Comparison of ENCODE assay signal across 8 cellular contexts in the genomic region with DNA sequence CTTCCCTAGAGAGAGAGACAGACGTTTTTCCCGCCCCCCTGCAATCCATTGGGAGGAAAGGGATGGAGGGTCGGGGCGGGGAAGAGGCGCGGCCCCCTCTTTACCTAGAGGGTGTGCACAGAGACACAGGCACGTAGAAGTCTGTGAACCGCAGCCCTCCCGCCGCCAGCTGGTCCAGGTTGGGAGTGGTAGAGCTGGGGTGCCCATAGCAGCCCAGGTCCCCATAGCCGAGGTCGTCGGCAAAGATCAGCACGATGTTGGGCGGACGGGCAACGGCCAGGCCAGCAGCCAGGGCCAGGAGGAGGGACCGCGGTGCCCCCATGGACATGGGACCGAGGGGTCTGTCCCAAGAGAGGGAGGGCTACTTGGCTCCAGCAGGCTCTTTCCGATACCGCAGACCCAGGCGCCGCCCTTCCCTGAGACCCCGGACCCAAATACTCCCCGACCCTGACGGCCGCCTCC. TPM values are rescaled to one million over a fixed set of nuclear protein-coding genes. Genes with fewer than 3 reads are reported as not detected.
DNase-seq lines count a peak whose midpoint lies in the region; TF ChIP-seq lines count a peak whose summit lies in the region.

No MANE protein-coding gene starts in this region.

- BruUV-seq in Caco-2 (replicated peaks; lab: Mats Ljungman, UMichigan), result no TSS peak

- H4K5ac ChIP-seq in H9 (ENCODE audit: insufficient read length, low read depth, low read length), result no peak overlapping the region

- no peak overlapping the region for H3K4ac ChIP-seq in H9 (ENCODE audit: low read depth, low read length)

- TF ChIP-seq CTCF in Caco-2 (IDR thresholded peaks at IDR 0.05; ENCODE audit: insufficient read depth in 1 of 2, low read depth in 1 of 2, low read length in 1 of 2, severe bottlenecking in 1 of 2, unreplicated experiment in 1 of 2) (no peak), H9 (conservative IDR thresholded peaks at IDR 0.05) (no peak), SU-DHL-6 (IDR thresholded peaks at IDR 0.05; ENCODE audit: insufficient read depth, low read length, poor library complexity, severe bottlenecking) (no peak), epithelial cell of proximal tubule (conservative IDR thresholded peaks at IDR 0.05; ENCODE audit: low read depth, low read length) (no peak), neural cell (IDR thresholded peaks at IDR 0.05; ENCODE audit: poor library complexity, severe bottlenecking) (no peak)

- H3K27ac ChIP-seq in H9 (ENCODE audit: insufficient read length, low read depth, low read length) (no peak overlapping the region), SU-DHL-6 (ENCODE audit: low read depth, low read length) (peak overlapping the region; percentile 20; the same call in 1 of the 2 replicates), neural cell (ENCODE audit: low read length) (no peak overlapping the region)

- TF ChIP-seq RAD21 in neural cell (conservative IDR thresholded peaks at IDR 0.05), result no peak

- H3K36me3 Mint-ChIP-seq in Caco-2 (ENCODE audit: insufficient read depth, unreplicated experiment), result no peaks in the 10 kb centered on the region
- peaks cover 0 to 3% (median 0%) of the 10 kb centered on the region in 3 experiments; a peak in 2 of 7 replicates for H3K36me3 Mint-ChIP-seq in H9 (ENCODE audit: insufficient read depth in 1 of 3, low read depth in 3 of 3)

- H3K9me2 ChIP-seq in SU-DHL-6 (replicated peaks; ENCODE audit: insufficient read depth, low read length), result no peaks in the 10 kb centered on the region
- no peaks in the 10 kb centered on the region for H3K9me2 ChIP-seq in neural cell (ENCODE audit: insufficient read depth, low read length)

- H3K9ac ChIP-seq in H9 (ENCODE audit: extremely low read depth, insufficient read length, low read length), result no peak overlapping the region
- H3K9ac ChIP-seq in SU-DHL-6 (ENCODE audit: low read length), result peak overlapping the region; percentile 85
- peak overlapping the region; percentile 61 for H3K9ac ChIP-seq in neural cell (ENCODE audit: low read length)

- H2BK12ac ChIP-seq in H9 (ENCODE audit: insufficient read length, low read depth, low read length), result no peak overlapping the region

- no peak overlapping the region for H3K18ac ChIP-seq in H9 (ENCODE audit: insufficient read length, low read depth, low read length)

- DNase-seq in Caco-2 (peak in 1 of 2 experiments; percentile 26), H9 (peak; percentile 52), epithelial cell of proximal tubule (ENCODE audit: low read depth) (no peak), anterior cingulate cortex (lab: John Stamatoyannopoulos, UW) (no peak), putamen (ENCODE audit: low spot score) (no peak)
- no peak for DNase-seq in stimulated activated CD4-positive, alpha-beta T cell treated with anti-CD3 and anti-CD28 coated beads, Interleukin-2, amount 100 ng/mL, for 48 hours

- peaks cover 13% of the 10 kb centered on the region for H3K4me1 Mint-ChIP-seq in Caco-2 (ENCODE audit: low read depth, unreplicated experiment)
- H3K4me1 Mint-ChIP-seq in H9, result peaks cover 7 to 10% of the 10 kb centered on the region in 2 experiments

- no peak overlapping the region for H3K23ac ChIP-seq in H9 (ENCODE audit: insufficient read length, low read depth, low read length)

- no peak overlapping the region for H3K56ac ChIP-seq in H9 (ENCODE audit: insufficient read length, low read depth, low read length)

- H3K36me3 ChIP-seq in Caco-2 (ENCODE audit: control insufficient read depth, insufficient read depth, low read length) (no peaks in the 10 kb centered on the region; the same call in 1 of the 2 replicates), SU-DHL-6 (ENCODE audit: low read length) (no peaks in the 10 kb centered on the region), neural cell (ENCODE audit: insufficient read depth, low read length) (no peaks in the 10 kb centered on the region)

- no peak for TF ChIP-seq EP300 in neural cell (conservative IDR thresholded peaks at IDR 0.05; ENCODE audit: poor library complexity, severe bottlenecking)

- no peak overlapping the region for H3T11ph ChIP-seq in H9 (ENCODE audit: low read length)

- H3K79me2 ChIP-seq in H9 (ENCODE audit: insufficient read depth, low read length), result no peaks in the 10 kb centered on the region
- H3K79me2 ChIP-seq in SU-DHL-6 (ENCODE audit: insufficient read depth, low read length), result no peaks in the 10 kb centered on the region; the same call in 1 of the 2 replicates
- no peaks in the 10 kb centered on the region for H3K79me2 ChIP-seq in neural cell (replicated peaks; ENCODE audit: insufficient read depth, low read length)

- CTCF ChIA-PET in Caco-2 (lab: Charles Lee), result interaction anchor here (0.5 to 1.4 kb wide), 8 partner anchors 11 to 597 kb away, joined by 3 to 9 read pairs (median 3); a partner anchor contains a TSS

- H3K23me2 ChIP-seq in H9 (ENCODE audit: insufficient read length, low read depth, low read length, poor library complexity, severe bottlenecking), result peaks cover 18% of the 10 kb centered on the region

- intact Hi-C loops in Caco-2 (cut with micrococcal nuclease; ENCODE audit: unreplicated experiment), result no loop called here

- H3K4me3 ChIP-seq in Caco-2 (ENCODE audit: low read depth, low read length) (peak overlapping the region; percentile 72), SU-DHL-6 (ENCODE audit: insufficient read depth, low read length, poor library complexity, severe bottlenecking) (peak overlapping the region; percentile 99), epithelial cell of proximal tubule (ENCODE audit: low read depth, low read length) (peak overlapping the region; percentile 95), neural cell (ENCODE audit: low read length) (peak overlapping the region; percentile 77)

- H2AFZ ChIP-seq in H9 (ENCODE audit: low read length) (no peak overlapping the region), SU-DHL-6 (ENCODE audit: low read depth, low read length, severe bottlenecking) (peak overlapping the region; percentile 61), neural cell (ENCODE audit: low read depth, low read length) (peak overlapping the region; percentile 28)

- H3K4me1 ChIP-seq in Caco-2, result peaks cover 21% of the 10 kb centered on the region
- peaks cover 7% of the 10 kb centered on the region; the same call in 1 of the 2 replicates for H3K4me1 ChIP-seq in H9 (ENCODE audit: insufficient read depth, low read length)

- H3K14ac ChIP-seq in H9 (ENCODE audit: insufficient read depth, low read length), result peak overlapping the region; percentile 25; the same call in 1 of the 2 replicates

- H2BK5ac ChIP-seq in H9 (ENCODE audit: insufficient read length, low read length), result no peak overlapping the region

- no peak overlapping the region for H4K91ac ChIP-seq in H9 (ENCODE audit: insufficient read length, low read depth, low read length)

- no peak overlapping the region; the same call in 1 of the 2 replicates for H2BK15ac ChIP-seq in H9 (ENCODE audit: low read depth, low read length)

- H3K79me1 ChIP-seq in H9 (ENCODE audit: insufficient read depth, low read depth, low read length, poor library complexity, severe bottlenecking), result no peaks in the 10 kb centered on the region

- H4K20me1 ChIP-seq in H9 (ENCODE audit: control insufficient read depth, insufficient read depth, insufficient read length) (peaks cover 2% of the 10 kb centered on the region), SU-DHL-6 (ENCODE audit: low read depth, low read length) (no peaks in the 10 kb centered on the region), neural cell (ENCODE audit: insufficient read depth) (no peaks in the 10 kb centered on the region)

- H3K9me3 Mint-ChIP-seq in Caco-2 (ENCODE audit: unreplicated experiment), result no peaks in the 10 kb centered on the region
- H3K9me3 Mint-ChIP-seq in H9, result no peaks in the 10 kb centered on the region

- H2BK120ac ChIP-seq in H9 (ENCODE audit: low read depth, low read length, poor library complexity, severe bottlenecking), result no peak overlapping the region

- no peaks in the 10 kb centered on the region for H3K27me3 ChIP-seq in Caco-2 (replicated peaks; ENCODE audit: control insufficient read depth, insufficient read depth, low read length)
- peaks cover 4% of the 10 kb centered on the region; the same call in 1 of the 2 replicates for H3K27me3 ChIP-seq in H9 (ENCODE audit: insufficient read depth, low read length)
- no peaks in the 10 kb centered on the region for H3K27me3 ChIP-seq in SU-DHL-6 (ENCODE audit: low read length)
- H3K27me3 ChIP-seq in neural cell (ENCODE audit: insufficient read depth, low read depth, low read length), result no peaks in the 10 kb centered on the region

- H3F3A ChIP-seq in SU-DHL-6 (ENCODE audit: insufficient read depth), result no peaks in the 10 kb centered on the region
- H3F3A ChIP-seq in neural cell (ENCODE audit: insufficient read depth, low read length, poor library complexity, severe bottlenecking), result no peaks in the 10 kb centered on the region

- H4K8ac ChIP-seq in H9 (replicated peaks; ENCODE audit: insufficient read length, low read depth, low read length), result no peak overlapping the region

- H3K4me2 ChIP-seq in H9 (ENCODE audit: insufficient read depth, insufficient read length, low read length), result peak overlapping the region; percentile 53
- H3K4me2 ChIP-seq in SU-DHL-6 (ENCODE audit: low read depth, low read length, poor library complexity, severe bottlenecking), result peak overlapping the region; percentile 70
- peak overlapping the region; percentile 55 for H3K4me2 ChIP-seq in neural cell (ENCODE audit: low read length)

- no peaks in the 10 kb centered on the region for H3K9me3 ChIP-seq in Caco-2
- no peaks in the 10 kb centered on the region for H3K9me3 ChIP-seq in H9 (ENCODE audit: control insufficient read depth, low read depth, low read length)
- H3K9me3 ChIP-seq in SU-DHL-6 (ENCODE audit: insufficient read depth, low read length), result no peaks in the 10 kb centered on the region
- no peaks in the 10 kb centered on the region for H3K9me3 ChIP-seq in neural cell (ENCODE audit: low read length)

- H2BK20ac ChIP-seq in H9 (ENCODE audit: low read depth, low read length, poor library complexity, severe bottlenecking), result no peak overlapping the region

- POLR2A ChIA-PET in Caco-2 (lab: Charles Lee), result interaction anchor here (0.5 to 1.0 kb wide), 3 partner anchors 45 to 120 kb away, joined by 3 to 5 read pairs (median 3); a partner anchor contains a TSS

- H2AK5ac ChIP-seq in H9 (ENCODE audit: insufficient read length, low read length), result no peak overlapping the region

- H3K27ac Mint-ChIP-seq in Caco-2 (ENCODE audit: unreplicated experiment) (peak overlapping the region; percentile 58), H9 (no peak overlapping the region)

- H3K27me3 Mint-ChIP-seq in Caco-2 (ENCODE audit: insufficient read depth, unreplicated experiment) (no peaks in the 10 kb centered on the region), H9 (ENCODE audit: low read depth) (peaks cover 26% of the 10 kb centered on the region)

- WGBS in H9 (ENCODE audit: extremely low coverage, insufficient read length, low lambda C conversion rate), result no CpG with 5 or more reads among the region's 28 CpGs

- H3K4me3 Mint-ChIP-seq in Caco-2 (ENCODE audit: unreplicated experiment), result peak overlapping the region; percentile 77
- H3K4me3 Mint-ChIP-seq in H9, result peak overlapping the region; percentile 73 to 84

RNA-seq across cellular contexts. Expression of a gene that starts 0.5 kb away (rescaled TPM):
- total RNA-seq in Caco-2 (2022) (11.5 TPM in 2 replicates), H9 (2021) (10.3 and 11.0 TPM in 2 replicates), epithelial cell of proximal tubule (25.5 and 58.5 TPM in 2 replicates)
- 32.5 and 41.4 TPM in 2 replicates for polyA plus RNA-seq in neural cell
- 12.7 and 14.1 TPM in 2 replicates for polyA minus RNA-seq in neural cell

RNA-seq across cellular contexts. Expression of a gene that starts 26.9 kb away (rescaled TPM):
- 3.2 and 3.9 TPM in 2 replicates for total RNA-seq in Caco-2 (2022)
- 5.7 and 5.9 TPM in 2 replicates for total RNA-seq in H9 (2021)
- 0.23 and 0.43 TPM in 2 replicates for total RNA-seq in epithelial cell of proximal tubule
- polyA plus RNA-seq in neural cell, result 48.0 and 54.5 TPM in 2 replicates
- 63.2 and 71.1 TPM in 2 replicates for polyA minus RNA-seq in neural cell

RNA-seq across cellular contexts. Expression of a gene that starts 44.8 kb away (rescaled TPM):
- 43.3 and 45.4 TPM in 2 replicates for total RNA-seq in Caco-2 (2022)
- total RNA-seq in H9 (2021), result 64.1 and 64.9 TPM in 2 replicates
- total RNA-seq in epithelial cell of proximal tubule, result 29.5 and 50.4 TPM in 2 replicates
- 170 and 173 TPM in 2 replicates for polyA plus RNA-seq in neural cell
- polyA minus RNA-seq in neural cell, result 43.5 and 47.5 TPM in 2 replicates

RNA-seq across cellular contexts. Expression of a gene that starts 45.1 kb away (rescaled TPM):
- 4.3 and 4.5 TPM in 2 replicates for total RNA-seq in Caco-2 (2022)
- 8.4 and 8.7 TPM in 2 replicates for total RNA-seq in H9 (2021)
- total RNA-seq in epithelial cell of proximal tubule, result 1.4 and 3.6 TPM in 2 replicates
- 5.5 and 6.3 TPM in 2 replicates for polyA plus RNA-seq in neural cell
- 9.6 and 9.7 TPM in 2 replicates for polyA minus RNA-seq in neural cell

RNA-seq across cellular contexts. Expression of a gene that starts 49.3 kb away (rescaled TPM):
- total RNA-seq in Caco-2 (2022) (19.8 and 24.6 TPM in 2 replicates), H9 (2021) (65.7 and 68.3 TPM in 2 replicates), epithelial cell of proximal tubule (1.2 and 4.0 TPM in 2 replicates)
- polyA plus RNA-seq in neural cell, result 72.4 and 75.1 TPM in 2 replicates
- 14.6 and 17.9 TPM in 2 replicates for polyA minus RNA-seq in neural cell
